8 cellular contexts compared by ENCODE assay signal in the genomic region with DNA sequence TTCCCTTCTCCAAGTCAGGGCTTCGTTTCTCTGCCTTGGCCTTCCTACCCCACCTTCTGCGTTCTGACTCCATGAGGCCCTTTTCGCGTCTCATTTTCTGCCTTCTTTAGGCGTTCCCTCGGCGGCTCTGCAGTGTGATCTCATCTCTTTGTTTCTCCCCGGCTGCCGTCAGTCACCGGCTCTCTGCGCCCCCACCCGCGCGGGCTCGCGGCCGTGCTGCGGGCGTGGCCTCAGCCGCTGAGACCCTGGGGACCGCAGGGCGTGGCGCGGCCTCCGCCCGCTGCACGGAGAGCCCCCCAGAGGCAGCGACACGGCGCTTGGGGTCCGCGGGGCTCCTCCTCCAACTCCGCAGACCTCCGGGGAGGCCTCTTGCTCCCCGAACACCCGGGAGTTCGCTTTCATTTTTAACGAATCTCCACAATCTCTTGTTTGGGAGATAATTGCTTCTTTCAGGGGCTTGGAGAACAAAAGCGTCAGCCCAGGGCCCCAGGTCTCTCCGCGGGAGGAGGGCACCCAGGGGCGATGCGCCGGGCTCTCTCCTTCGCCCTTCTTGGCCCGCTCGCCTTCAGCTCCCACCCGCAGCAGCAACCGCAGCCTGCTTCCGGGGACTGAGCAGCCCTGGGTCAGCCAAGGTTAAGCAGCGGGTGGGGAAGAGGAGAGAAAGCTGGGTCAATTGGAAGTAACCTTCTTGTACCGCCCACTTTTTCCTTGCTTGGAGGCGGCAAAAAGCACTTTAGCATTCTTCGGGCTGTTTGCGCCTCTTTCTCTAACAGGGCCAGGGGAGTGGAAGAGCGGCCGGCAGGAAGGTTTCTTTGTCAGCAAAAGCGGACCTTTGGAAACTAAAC. TPM values are rescaled to one million over a fixed set of nuclear protein-coding genes. Genes with fewer than 3 reads are reported as not detected.
DNase-seq lines count a peak whose midpoint lies in the region; FAIRE-seq and TF ChIP-seq lines count a peak whose summit lies in the region.

No MANE protein-coding gene starts in this region.

- no peaks in the 10 kb centered on the region for H3K36me3 ChIP-seq in cardiac muscle cell
- no peaks in the 10 kb centered on the region for H3K36me3 ChIP-seq in parathyroid adenoma (ENCODE audit: control insufficient read depth, insufficient read depth, low read length)
- no peaks in the 10 kb centered on the region for H3K36me3 ChIP-seq in tibial artery

- peak overlapping the region; percentile 32 for H3K9ac ChIP-seq in parathyroid adenoma

- peak; percentile 95 for FAIRE-seq in H54 (lab: Jason Lieb, UNC)

- no peaks in the 10 kb centered on the region for H3K79me2 ChIP-seq in parathyroid adenoma

- peaks cover 23% of the 10 kb centered on the region for H3K4me1 ChIP-seq in cardiac muscle cell (ENCODE audit: low read depth)
- H3K4me1 ChIP-seq in parathyroid adenoma: peaks cover 23% of the 10 kb centered on the region
- peaks cover 0 to 19% (median 7%) of the 10 kb centered on the region in 4 donors for H3K4me1 ChIP-seq in tibial artery

- peak overlapping the region; percentile 99 for H2AFZ ChIP-seq in parathyroid adenoma

- peak overlapping the region; percentile 54 for H3K4me3 ChIP-seq in cardiac muscle cell
- H3K4me3 ChIP-seq in parathyroid adenoma (ENCODE audit: low read depth, low read length): peak overlapping the region; percentile 92
- peak overlapping the region; percentile 71 to 89 for H3K4me3 ChIP-seq in tibial artery

- H3K9me3 ChIP-seq in cardiac muscle cell (ENCODE audit: low read depth): no peaks in the 10 kb centered on the region
- no peaks in the 10 kb centered on the region for H3K9me3 ChIP-seq in parathyroid adenoma (ENCODE audit: control insufficient read depth, low read length)
- H3K9me3 ChIP-seq in tibial artery: no peaks in the 10 kb centered on the region

- peak; percentile 88 for DNase-seq in ELR (ENCODE audit: low read depth)
- DNase-seq in H54 (ENCODE audit: insufficient read length, low spot score): peak; percentile 68
- DNase-seq in LoVo (ENCODE audit: low spot score): peak; percentile 52
- peak; percentile 83 for DNase-seq in SKM-1 (lab: John Stamatoyannopoulos, UW; ENCODE audit: unreplicated experiment)
- peak; percentile 24 for DNase-seq in activated naive CD8-positive, alpha-beta T cell treated with anti-CD3 and anti-CD28 coated beads, Interleukin-2, amount 50 U/mL, for 16 hours (ENCODE audit: low read depth, low spot score)
- DNase-seq in cardiac muscle cell (ENCODE audit: low read depth in 1 of 2, low spot score in 1 of 2): peak; percentile 80 to 90
- DNase-seq in tibial artery: peak; percentile 78 to 90

- H3K27ac ChIP-seq in cardiac muscle cell (peak overlapping the region; percentile 78), parathyroid adenoma (peak overlapping the region; percentile 93), tibial artery (peak overlapping the region; percentile 93 to 98)

- peak overlapping the region; percentile 92 for H3K4me2 ChIP-seq in parathyroid adenoma (ENCODE audit: low read length)

- TF ChIP-seq CTCF in cardiac muscle cell (IDR thresholded peaks at IDR 0.05; ENCODE audit: low read depth, low read length): no peak
- TF ChIP-seq CTCF in parathyroid adenoma (IDR thresholded peaks at IDR 0.05): no peak
- no peak for TF ChIP-seq CTCF in tibial artery (IDR thresholded peaks at IDR 0.05)

- peak; percentile 70 for TF ChIP-seq POLR2A in H54 (IDR thresholded peaks at IDR 0.05; ENCODE audit: low read depth, low read length)

- intact Hi-C loops in tibial artery (cut with DNase I; ENCODE audit: low total_unique reads): loop anchor here (1.0 kb wide), 1 partner anchor 511 kb away; a partner anchor contains a TSS

- H3K27me3 ChIP-seq in cardiac muscle cell: no peaks in the 10 kb centered on the region
- H3K27me3 ChIP-seq in parathyroid adenoma (ENCODE audit: control insufficient read depth, insufficient read depth, low read length): no peaks in the 10 kb centered on the region
- H3K27me3 ChIP-seq in tibial artery: no peaks in the 10 kb centered on the region

RNA-seq across cellular contexts. Expression of a gene that starts 35.2 kb away (rescaled TPM):
- 2.1 and 6.4 TPM in 2 replicates for total RNA-seq in cardiac muscle cell
- 2.9 and 5.7 TPM in 2 replicates for polyA plus RNA-seq in cardiac muscle cell

Comparison
In these comparisons a context has a peak if more than half of its experiments do, and no peak if none do; other contexts are left out.
1. Peak in every context shown above with its lines: DNase-seq, H3K4me3 ChIP-seq and H3K27ac ChIP-seq.
2. DNase-seq: peak in every context shown above with its lines; median percentile 88 in ELR; 85 in cardiac muscle cell; 84 in tibial artery; 83 in SKM-1; 68 in H54; 52 in LoVo; 24 in activated naive CD8-positive, alpha-beta T cell treated with anti-CD3 and anti-CD28 coated beads, Interleukin-2, amount 50 U/mL, for 16 hours.